In genomic region chr3:194739498-194740284, GRCh38 we compare ENCODE assay signal across 2 cellular contexts.
TF ChIP-seq lines count a peak whose summit lies in the region.

No MANE protein-coding gene starts in this region.

TF ChIP-seq in HEK293, 187 proteins besides CTCF, POLR2A, EP300 and RAD21:
- TF ChIP-seq ZFHX2 (tag by site-specific recombination; conservative IDR thresholded peaks at IDR 0.05) (0 out of 2 replicates have a peak, but pooled peaks have one; percentile 20), ZNF501 (tag by site-specific recombination; IDR thresholded peaks at IDR 0.05) (no peak)

TF ChIP-seq in HepG2, 621 proteins besides CTCF, POLR2A, EP300 and RAD21:
- TF ChIP-seq SOX5 (CRISPR knock-in tag; IDR thresholded peaks at IDR 0.05; ENCODE audit: borderline replicate concordance) (peak; percentile 55; the same call in 1 of the 2 replicates), ZBTB37 (CRISPR knock-in tag; IDR thresholded peaks at IDR 0.05) (no peak), TFE3 (CRISPR knock-in tag; IDR thresholded peaks at IDR 0.05) (0 out of 2 replicates have a peak, but pooled peaks have one; percentile 30), SOX13 (IDR thresholded peaks at IDR 0.05) (no peak), SOX13 (CRISPR knock-in tag; conservative IDR thresholded peaks at IDR 0.05 in 1 of 2, IDR thresholded peaks at IDR 0.05 in 1 of 2) (peak in 1 of 2 experiments; percentile 40; a peak in 1 of 4 replicates), BCL6 (CRISPR knock-in tag; IDR thresholded peaks at IDR 0.05) (0 out of 2 replicates have a peak, but pooled peaks have one; percentile 26), SOX6 (IDR thresholded peaks at IDR 0.05) (no peak), SOX6 (CRISPR knock-in tag; IDR thresholded peaks at IDR 0.05) (peak; percentile 39; the same call in 1 of the 2 replicates), ZBTB34 (CRISPR knock-in tag; IDR thresholded peaks at IDR 0.05) (no peak), FOXP1 (IDR thresholded peaks at IDR 0.05) (no peak), FOXP1 (CRISPR knock-in tag; IDR thresholded peaks at IDR 0.05) (0 out of 2 replicates have a peak, but pooled peaks have one; percentile 34), KMT2B (CRISPR knock-in tag; IDR thresholded peaks at IDR 0.05) (no peak), ZFY (CRISPR knock-in tag; IDR thresholded peaks at IDR 0.05) (no peak), NCOA2 (CRISPR knock-in tag; IDR thresholded peaks at IDR 0.05) (peak; percentile 16; the same call in 1 of the 2 replicates), GATAD2A (CRISPR knock-in tag; IDR thresholded peaks at IDR 0.05) (peak; percentile 49; the same call in 1 of the 2 replicates), FOXK1 (CRISPR knock-in tag; IDR thresholded peaks at IDR 0.05; ENCODE audit: borderline replicate concordance, low read depth) (0 out of 2 replicates have a peak, but pooled peaks have one; percentile 15), FOSL2 (CRISPR knock-in tag; IDR thresholded peaks at IDR 0.05) (peak; percentile 58), ARID5B (CRISPR knock-in tag; IDR thresholded peaks at IDR 0.05) (peak; percentile 37; the same call in 1 of the 2 replicates), ZNF770 (CRISPR knock-in tag; IDR thresholded peaks at IDR 0.05) (0 out of 2 replicates have a peak, but pooled peaks have one; percentile 46), RARA (CRISPR knock-in tag; IDR thresholded peaks at IDR 0.05) (peak; percentile 67), FOXA3 (CRISPR knock-in tag; IDR thresholded peaks at IDR 0.05) (0 out of 2 replicates have a peak, but pooled peaks have one; percentile 21), ATF4 (CRISPR knock-in tag; IDR thresholded peaks at IDR 0.05) (peak in 1 of 2 experiments; percentile 62; a peak in 1 of 4 replicates), SAP130 (CRISPR knock-in tag; IDR thresholded peaks at IDR 0.05; ENCODE audit: low read depth) (peak; percentile 26; the same call in 1 of the 2 replicates)
